In genomic region chr9:122190597-122191381, GRCh38 we compare ENCODE assay signal across 1 cellular context.
TF ChIP-seq lines count a peak whose summit lies in the region.

No MANE protein-coding gene starts in this region.

TF ChIP-seq in HepG2, 621 proteins besides CTCF, POLR2A, EP300 and RAD21 (continued from another document):
- TF ChIP-seq, protein P1, sequence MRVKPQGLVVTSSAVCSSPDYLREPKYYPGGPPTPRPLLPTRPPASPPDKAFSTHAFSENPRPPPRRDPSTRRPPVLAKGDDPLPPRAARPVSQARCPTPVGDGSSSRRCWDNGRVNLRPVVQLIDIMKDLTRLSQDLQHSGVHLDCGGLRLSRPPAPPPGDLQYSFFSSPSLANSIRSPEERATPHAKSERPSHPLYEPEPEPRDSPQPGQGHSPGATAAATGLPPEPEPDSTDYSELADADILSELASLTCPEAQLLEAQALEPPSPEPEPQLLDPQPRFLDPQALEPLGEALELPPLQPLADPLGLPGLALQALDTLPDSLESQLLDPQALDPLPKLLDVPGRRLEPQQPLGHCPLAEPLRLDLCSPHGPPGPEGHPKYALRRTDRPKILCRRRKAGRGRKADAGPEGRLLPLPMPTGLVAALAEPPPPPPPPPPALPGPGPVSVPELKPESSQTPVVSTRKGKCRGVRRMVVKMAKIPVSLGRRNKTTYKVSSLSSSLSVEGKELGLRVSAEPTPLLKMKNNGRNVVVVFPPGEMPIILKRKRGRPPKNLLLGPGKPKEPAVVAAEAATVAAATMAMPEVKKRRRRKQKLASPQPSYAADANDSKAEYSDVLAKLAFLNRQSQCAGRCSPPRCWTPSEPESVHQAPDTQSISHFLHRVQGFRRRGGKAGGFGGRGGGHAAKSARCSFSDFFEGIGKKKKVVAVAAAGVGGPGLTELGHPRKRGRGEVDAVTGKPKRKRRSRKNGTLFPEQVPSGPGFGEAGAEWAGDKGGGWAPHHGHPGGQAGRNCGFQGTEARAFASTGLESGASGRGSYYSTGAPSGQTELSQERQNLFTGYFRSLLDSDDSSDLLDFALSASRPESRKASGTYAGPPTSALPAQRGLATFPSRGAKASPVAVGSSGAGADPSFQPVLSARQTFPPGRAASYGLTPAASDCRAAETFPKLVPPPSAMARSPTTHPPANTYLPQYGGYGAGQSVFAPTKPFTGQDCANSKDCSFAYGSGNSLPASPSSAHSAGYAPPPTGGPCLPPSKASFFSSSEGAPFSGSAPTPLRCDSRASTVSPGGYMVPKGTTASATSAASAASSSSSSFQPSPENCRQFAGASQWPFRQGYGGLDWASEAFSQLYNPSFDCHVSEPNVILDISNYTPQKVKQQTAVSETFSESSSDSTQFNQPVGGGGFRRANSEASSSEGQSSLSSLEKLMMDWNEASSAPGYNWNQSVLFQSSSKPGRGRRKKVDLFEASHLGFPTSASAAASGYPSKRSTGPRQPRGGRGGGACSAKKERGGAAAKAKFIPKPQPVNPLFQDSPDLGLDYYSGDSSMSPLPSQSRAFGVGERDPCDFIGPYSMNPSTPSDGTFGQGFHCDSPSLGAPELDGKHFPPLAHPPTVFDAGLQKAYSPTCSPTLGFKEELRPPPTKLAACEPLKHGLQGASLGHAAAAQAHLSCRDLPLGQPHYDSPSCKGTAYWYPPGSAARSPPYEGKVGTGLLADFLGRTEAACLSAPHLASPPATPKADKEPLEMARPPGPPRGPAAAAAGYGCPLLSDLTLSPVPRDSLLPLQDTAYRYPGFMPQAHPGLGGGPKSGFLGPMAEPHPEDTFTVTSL (CRISPR knock-in tag; IDR thresholded peaks at IDR 0.05; ENCODE audit: borderline replicate concordance): peak; percentile 38; the same call in 1 of the 2 replicates
- TF ChIP-seq HDAC2 (CRISPR knock-in tag; IDR thresholded peaks at IDR 0.05) (peak; percentile 92), ZNF430 (CRISPR knock-in tag; IDR thresholded peaks at IDR 0.05) (no peak), SAFB2 (CRISPR knock-in tag; IDR thresholded peaks at IDR 0.05; ENCODE audit: borderline replicate concordance, low read depth) (no peak), ZNF335 (CRISPR knock-in tag; IDR thresholded peaks at IDR 0.05) (no peak), HINFP (CRISPR knock-in tag; IDR thresholded peaks at IDR 0.05; ENCODE audit: low read depth) (no peak), HNRNPL (IDR thresholded peaks at IDR 0.05; ENCODE audit: low read depth, low read length) (peak; percentile 100), THAP11 (CRISPR knock-in tag; IDR thresholded peaks at IDR 0.05) (no peak), NR2F2 (IDR thresholded peaks at IDR 0.05; ENCODE audit: borderline replicate concordance, low read depth) (peak; percentile 90), KDM6A (CRISPR knock-in tag; IDR thresholded peaks at IDR 0.05; ENCODE audit: low read depth) (peak; percentile 31; the same call in 1 of the 2 replicates), ZFY (CRISPR knock-in tag; IDR thresholded peaks at IDR 0.05) (peak; percentile 34; the same call in 1 of the 2 replicates), ZNF101 (CRISPR knock-in tag; IDR thresholded peaks at IDR 0.05; ENCODE audit: borderline replicate concordance, low read depth) (no peak), MED1 (CRISPR knock-in tag; IDR thresholded peaks at IDR 0.05) (peak; percentile 16; the same call in 1 of the 2 replicates)
- TF ChIP-seq, protein P2, sequence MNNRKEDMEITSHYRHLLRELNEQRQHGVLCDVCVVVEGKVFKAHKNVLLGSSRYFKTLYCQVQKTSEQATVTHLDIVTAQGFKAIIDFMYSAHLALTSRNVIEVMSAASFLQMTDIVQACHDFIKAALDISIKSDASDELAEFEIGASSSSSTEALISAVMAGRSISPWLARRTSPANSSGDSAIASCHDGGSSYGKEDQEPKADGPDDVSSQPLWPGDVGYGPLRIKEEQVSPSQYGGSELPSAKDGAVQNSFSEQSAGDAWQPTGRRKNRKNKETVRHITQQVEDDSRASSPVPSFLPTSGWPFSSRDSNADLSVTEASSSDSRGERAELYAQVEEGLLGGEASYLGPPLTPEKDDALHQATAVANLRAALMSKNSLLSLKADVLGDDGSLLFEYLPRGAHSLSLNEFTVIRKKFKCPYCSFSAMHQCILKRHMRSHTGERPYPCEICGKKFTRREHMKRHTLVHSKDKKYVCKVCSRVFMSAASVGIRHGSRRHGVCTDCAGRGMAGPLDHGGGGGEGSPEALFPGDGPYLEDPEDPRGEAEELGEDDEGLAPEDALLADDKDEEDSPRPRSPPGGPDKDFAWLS (CRISPR knock-in tag; IDR thresholded peaks at IDR 0.05; ENCODE audit: borderline replicate concordance): no peak
